ENCODE assay signal across 13 cellular contexts in genomic region chr19:32372726-32373613, GRCh38. TPM values are rescaled to one million over a fixed set of nuclear protein-coding genes. Genes with fewer than 3 reads are reported as not detected.
DNase-seq lines count a peak whose midpoint lies in the region; ATAC-seq and TF ChIP-seq lines count a peak whose summit lies in the region.
"Had no signal": no experiment of that assay in that cellular context is flagged by ENCODE, and none has a peak within 500 bp of the region (broad histone marks: within the 10 kb centered on the region; RNA-seq: fewer than 3 reads in every experiment).

No MANE protein-coding gene starts in this region.

- H3K9ac ChIP-seq in endodermal cell (ENCODE audit: extremely low read depth, low read length, poor library complexity, severe bottlenecking), result no peak overlapping the region

- H3K27me3 Mint-ChIP-seq in endodermal cell (ENCODE audit: insufficient read depth), result no peaks in the 10 kb centered on the region
- H3K27me3 Mint-ChIP-seq in activated naive CD4-positive, alpha-beta T cell treated with anti-CD3 and anti-CD28 coated beads for 36 hours (ENCODE audit: low read depth), result no peaks in the 10 kb centered on the region
- H3K27me3 Mint-ChIP-seq: CD4-positive, CD25-positive, alpha-beta regulatory T cell; stimulated activated memory B cell treated with anti-CD40 and anti-IgM and Interleukin-4, amounts not matched to agents 10 μg/mL and 1 μg/mL and 100 μg/mL, for 72 hours had no signal

- H4K20me1 ChIP-seq in osteoblast (ENCODE audit: insufficient read depth, low read length), result peaks cover 19% of the 10 kb centered on the region

- H3K4me1 Mint-ChIP-seq in endodermal cell, result no peaks in the 10 kb centered on the region
- peaks cover 7% of the 10 kb centered on the region for H3K4me1 Mint-ChIP-seq in activated naive CD4-positive, alpha-beta T cell treated with anti-CD3 and anti-CD28 coated beads for 36 hours (ENCODE audit: low read depth)

- DNase-seq in AG04450 (ENCODE audit: low read depth, low spot score) (no peak), Panc1 (ENCODE audit: low read depth, low spot score) (peak; percentile 15), endodermal cell (no peak), osteoblast (ENCODE audit: insufficient read length, low spot score, missing footprints) (no peak), G401 (ENCODE audit: low spot score) (no peak)
- DNase-seq in activated CD8-positive, alpha-beta memory T cell treated with anti-CD3 and anti-CD28 coated beads for 24 hours, result no peak
- DNase-seq in activated naive CD4-positive, alpha-beta T cell treated with anti-CD3 and anti-CD28 coated beads for 36 hours, result no peak
- DNase-seq: activated T-cell treated with anti-CD3 and anti-CD28 coated beads for 4 hours; CD4-positive, CD25-positive, alpha-beta regulatory T cell; immature natural killer cell; spleen had no signal

- peak; percentile 75 for ATAC-seq in Panc1
- ATAC-seq in HG02798 (IDR thresholded peaks at IDR 0.05; ENCODE audit: poor library complexity, unreplicated experiment), result no peak
- ATAC-seq: stimulated activated memory B cell treated with anti-CD40 and anti-IgM and Interleukin-4, amounts not matched to agents 10 μg/mL and 1 μg/mL and 100 μg/mL, for 72 hours had no signal

- peaks cover 45% of the 10 kb centered on the region for H3K79me2 ChIP-seq in osteoblast (ENCODE audit: insufficient read depth, low read length)

- WGBS in endodermal cell (ENCODE audit: insufficient coverage in 1 of 2, insufficient read length in 1 of 2), 2 experiments, result 89 to 96% methylated on average over 4 to 7 of the region's 8 CpGs

- H3K4me3 ChIP-seq in AG04450 (ENCODE audit: low read depth, low read length) (peak overlapping the region; percentile 24; the same call in 1 of the 2 replicates), Panc1 (ENCODE audit: low read depth in 2 of 2, low read length in 2 of 2) (peak overlapping the region; percentile 2 to 48; a peak in 3 of 4 replicates), endodermal cell (ENCODE audit: low read length) (no peak overlapping the region), osteoblast (ENCODE audit: insufficient read depth, low read length) (peak overlapping the region; percentile 30)
- H3K4me3 ChIP-seq: spleen had no signal

- in situ Hi-C loops in Panc1 (cut with HindIII; ENCODE audit: low pct_unique_long_range_greater_than_20kb, low sequenced_read_pairs) (no loop called here), G401 (cut with HindIII; ENCODE audit: low sequenced_read_pairs) (no loop called here)

- intact Hi-C loops in Panc1 (cut with micrococcal nuclease; ENCODE audit: unreplicated experiment), result no loop called here
- intact Hi-C loops in activated naive CD4-positive, alpha-beta T cell treated with anti-CD3 and anti-CD28 coated beads for 36 hours (cut with micrococcal nuclease), result no loop called here

- H3K36me3 ChIP-seq in Panc1 (ENCODE audit: control insufficient read depth, insufficient read depth, low read length) (peaks cover 11% of the 10 kb centered on the region), endodermal cell (ENCODE audit: control insufficient read depth, insufficient read depth, low read length) (peaks cover 58% of the 10 kb centered on the region), osteoblast (ENCODE audit: insufficient read depth, low read length) (peaks cover 36% of the 10 kb centered on the region)

- POLR2A ChIA-PET in AG04450 (lab: Yijun Ruan, JAX), result interaction anchor here (0.7 to 1.9 kb wide), 8 partner anchors 10 to 208 kb away, joined by 3 to 45 read pairs (median 6); partner anchors contain the start of genes DPY19L3, PDCD5 and ZNF507
- POLR2A ChIA-PET in Panc1 (lab: Charles Lee), result interaction anchor here (0.6 kb wide), 1 partner anchor 737 kb away, joined by 4 read pairs; no protein-coding TSS in a partner anchor

- H3K27me3 ChIP-seq in AG04450 (ENCODE audit: control insufficient read depth, insufficient read depth, low read length) (no peaks in the 10 kb centered on the region), Panc1 (ENCODE audit: control insufficient read depth, insufficient read depth, low read length) (no peaks in the 10 kb centered on the region), endodermal cell (ENCODE audit: control insufficient read depth, insufficient read depth, low read length, poor library complexity, severe bottlenecking) (no peaks in the 10 kb centered on the region), osteoblast (ENCODE audit: insufficient read depth, low read length) (no peaks in the 10 kb centered on the region)
- H3K27me3 ChIP-seq: spleen had no signal

- H2AFZ ChIP-seq in osteoblast (ENCODE audit: low read length), result no peak overlapping the region

- H3K9me3 Mint-ChIP-seq in endodermal cell, result peaks cover 17% of the 10 kb centered on the region
- no peaks in the 10 kb centered on the region for H3K9me3 Mint-ChIP-seq in activated naive CD4-positive, alpha-beta T cell treated with anti-CD3 and anti-CD28 coated beads for 36 hours
- H3K9me3 Mint-ChIP-seq: CD4-positive, CD25-positive, alpha-beta regulatory T cell; immature natural killer cell; stimulated activated memory B cell treated with anti-CD40 and anti-IgM and Interleukin-4, amounts not matched to agents 10 μg/mL and 1 μg/mL and 100 μg/mL, for 72 hours had no signal

- TF ChIP-seq CTCF in AG04450 (IDR thresholded peaks at IDR 0.05; ENCODE audit: low read depth, low read length) (no peak), Panc1 (IDR thresholded peaks at IDR 0.05) (no peak), endodermal cell (conservative IDR thresholded peaks at IDR 0.05) (no peak), osteoblast (IDR thresholded peaks at IDR 0.05; ENCODE audit: extremely low read depth, low read depth, low read length) (no peak)

- peaks cover 70% of the 10 kb centered on the region for H3K36me3 Mint-ChIP-seq in endodermal cell (ENCODE audit: low read depth)
- H3K36me3 Mint-ChIP-seq in activated naive CD4-positive, alpha-beta T cell treated with anti-CD3 and anti-CD28 coated beads for 36 hours (ENCODE audit: low read depth), result peaks cover 32% of the 10 kb centered on the region

- H3K4me3 Mint-ChIP-seq in endodermal cell, result no peak overlapping the region
- no peak overlapping the region for H3K4me3 Mint-ChIP-seq in activated naive CD4-positive, alpha-beta T cell treated with anti-CD3 and anti-CD28 coated beads for 36 hours
- H3K4me3 Mint-ChIP-seq: CD4-positive, CD25-positive, alpha-beta regulatory T cell; immature natural killer cell; stimulated activated memory B cell treated with anti-CD40 and anti-IgM and Interleukin-4, amounts not matched to agents 10 μg/mL and 1 μg/mL and 100 μg/mL, for 72 hours had no signal

- CTCF ChIA-PET in AG04450 (lab: Charles Lee), result interaction anchor here (1.9 kb wide), 1 partner anchor 1690 kb away, joined by 5 read pairs; no protein-coding TSS in a partner anchor
- CTCF ChIA-PET in Panc1 (lab: Charles Lee), result no interaction called here
- CTCF ChIA-PET in activated naive CD4-positive, alpha-beta T cell treated with anti-CD3 and anti-CD28 coated beads for 36 hours (lab: Charles Lee), result no interaction called here

- peaks cover 36% of the 10 kb centered on the region for H3K4me1 ChIP-seq in Panc1 (ENCODE audit: control insufficient read depth, insufficient read depth, low read length)
- H3K4me1 ChIP-seq in endodermal cell (ENCODE audit: control insufficient read depth, insufficient read depth, low read length), result no peaks in the 10 kb centered on the region
- H3K4me1 ChIP-seq in osteoblast (ENCODE audit: insufficient read depth, low read length), result peaks cover 24% of the 10 kb centered on the region

- H3K9me3 ChIP-seq in AG04450 (ENCODE audit: control insufficient read depth, insufficient read depth, low read length), result peaks cover 3% of the 10 kb centered on the region; the same call in 1 of the 2 replicates
- H3K9me3 ChIP-seq in Panc1 (ENCODE audit: control insufficient read depth, insufficient read depth, low read depth, low read length), result peaks cover 5% of the 10 kb centered on the region; the same call in 1 of the 2 replicates
- peaks cover 13% of the 10 kb centered on the region for H3K9me3 ChIP-seq in endodermal cell (ENCODE audit: control insufficient read depth, low read length)
- H3K9me3 ChIP-seq in osteoblast (ENCODE audit: low read depth, low read length), result no peaks in the 10 kb centered on the region

- H3K4me2 ChIP-seq in osteoblast (ENCODE audit: insufficient read depth, low read length), result peak overlapping the region; percentile 79

- H3K27ac Mint-ChIP-seq in endodermal cell, result no peak overlapping the region
- no peak overlapping the region for H3K27ac Mint-ChIP-seq in activated naive CD4-positive, alpha-beta T cell treated with anti-CD3 and anti-CD28 coated beads for 36 hours
- H3K27ac Mint-ChIP-seq: stimulated activated memory B cell treated with anti-CD40 and anti-IgM and Interleukin-4, amounts not matched to agents 10 μg/mL and 1 μg/mL and 100 μg/mL, for 72 hours had no signal

- no TSS peak for BruUV-seq in Panc1 (replicated peaks; lab: Mats Ljungman, UMichigan)

- H3K27ac ChIP-seq in AG04450 (ENCODE audit: low read depth, low read length) (peak overlapping the region; percentile 85), Panc1 (ENCODE audit: low read length) (peak overlapping the region; percentile 95), endodermal cell (ENCODE audit: low read depth, low read length) (peak overlapping the region; percentile 18), osteoblast (ENCODE audit: low read depth, low read length) (peak overlapping the region; percentile 73)
- H3K27ac ChIP-seq: spleen had no signal

RNA-seq across cellular contexts. Expression of gene ZNF507, which starts 27.6 kb away (rescaled TPM):
- polyA plus RNA-seq in AG04450 (2011; rRNA removed), result 15.9 and 20.3 TPM in 2 replicates
- polyA minus RNA-seq in AG04450 (2011; rRNA and poly(A)+ RNA removed), result 19.9 and 24.9 TPM in 2 replicates
- total RNA-seq in Panc1 (2021; ENCODE audit: unreplicated experiment), result 28.3 TPM
- 9.3 TPM for polyA plus RNA-seq in Panc1 (2012; ENCODE audit: insufficient read length)
- total RNA-seq in endodermal cell, result 10 to 100 TPM; 28.0 to 32.5 TPM
- polyA plus RNA-seq in endodermal cell (2013, experiment 1 of 2), result 22.0 TPM
- 21.6 TPM for polyA plus RNA-seq in endodermal cell (2013, experiment 2 of 2)
- 13.0 TPM in 2 replicates for total RNA-seq in osteoblast
- total RNA-seq in G401 (2014; rRNA removed; shearing (Covaris generic)), result 5.5 and 10.0 TPM in 2 replicates
- total RNA-seq in activated naive CD4-positive, alpha-beta T cell treated with anti-CD3 and anti-CD28 coated beads for 36 hours, result 10 to 100 TPM; 21.4 to 21.5 TPM

RNA-seq across cellular contexts. Expression of gene DPY19L3, which starts 32.6 kb away (rescaled TPM):
- 38.4 and 39.2 TPM in 2 replicates for polyA plus RNA-seq in AG04450 (2011; rRNA removed)
- polyA minus RNA-seq in AG04450 (2011; rRNA and poly(A)+ RNA removed), result 74.1 and 75.7 TPM in 2 replicates
- total RNA-seq in Panc1 (2021; ENCODE audit: unreplicated experiment) (27.8 TPM), endodermal cell (100 to 1,000 TPM in 1 of 2 donors, 10 to 100 TPM in 1; 86.5 to 112 TPM), osteoblast (30.0 and 31.8 TPM in 2 replicates)
- 15.3 TPM for polyA plus RNA-seq in Panc1 (2012; ENCODE audit: insufficient read length)
- 55.9 TPM for polyA plus RNA-seq in endodermal cell (2013, experiment 1 of 2)
- 50.1 TPM for polyA plus RNA-seq in endodermal cell (2013, experiment 2 of 2)
- 17.3 and 22.6 TPM in 2 replicates for total RNA-seq in G401 (2014; rRNA removed; shearing (Covaris generic))
- 10 to 100 TPM; 11.1 to 11.5 TPM for total RNA-seq in activated naive CD4-positive, alpha-beta T cell treated with anti-CD3 and anti-CD28 coated beads for 36 hours

Comparison
In these comparisons a context has a peak if more than half of its experiments do, and no peak if none do; other contexts are left out.
1. H3K27ac ChIP-seq: peak in every context shown above with its lines; median percentile 95 in Panc1; 85 in AG04450; 73 in osteoblast; 18 in endodermal cell.